ENCODE assay signal across 9 cellular contexts in the genomic region with DNA sequence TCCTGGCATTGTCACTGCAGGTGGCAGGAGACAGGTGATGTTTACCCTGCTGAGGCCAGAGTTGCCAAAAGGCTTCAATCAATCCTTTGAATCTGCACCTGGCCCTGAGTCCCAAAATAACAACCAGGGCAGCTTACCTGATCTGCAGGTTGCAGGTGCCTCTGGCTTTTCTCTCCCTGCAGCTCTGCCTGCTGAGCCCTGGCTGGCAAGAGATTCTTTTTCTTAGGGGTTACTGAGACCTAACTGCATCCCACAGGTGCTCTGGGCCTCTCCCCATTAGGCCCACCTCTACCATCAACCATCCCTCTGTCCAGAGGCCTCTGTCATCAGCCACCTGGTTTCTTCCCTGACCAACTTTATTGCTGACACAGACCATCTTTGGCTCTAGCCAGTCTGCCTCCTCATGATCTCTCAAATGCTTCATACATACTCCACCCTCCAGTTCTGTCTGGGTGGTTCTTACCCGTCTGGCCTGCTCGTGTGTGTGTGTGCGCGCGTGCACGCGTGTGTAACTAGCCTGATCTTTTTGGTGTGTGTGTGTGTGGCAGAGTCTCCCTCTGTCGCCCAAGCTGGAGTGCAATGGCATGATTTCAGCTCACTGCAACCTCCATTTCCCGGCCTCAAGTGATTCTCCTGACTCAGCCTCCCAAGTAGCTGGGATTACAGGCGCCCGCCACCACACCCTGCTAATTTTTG. TPM values are rescaled to one million over a fixed set of nuclear protein-coding genes. Genes with fewer than 3 reads are reported as not detected.
DNase-seq lines count a peak whose midpoint lies in the region; ATAC-seq, FAIRE-seq and TF ChIP-seq lines count a peak whose summit lies in the region.
"Had no signal": no experiment of that assay in that cellular context is flagged by ENCODE, and none has a peak within 500 bp of the region (broad histone marks: within the 10 kb centered on the region; RNA-seq: fewer than 3 reads in every experiment).

No MANE protein-coding gene starts in this region.

- H3K4me3 Mint-ChIP-seq in CD4-positive, alpha-beta T cell = no peak overlapping the region
- H3K4me3 Mint-ChIP-seq in activated B cell treated with CpG ODN at 0.5 μM for 24 hours = no peak overlapping the region

- peak overlapping the region; percentile 75 for H3K27ac Mint-ChIP-seq in CD4-positive, alpha-beta T cell
- peak overlapping the region; percentile 3 for H3K27ac Mint-ChIP-seq in activated B cell treated with CpG ODN at 0.5 μM for 24 hours

- no peak for TF ChIP-seq POLR2A in GM12891 (IDR thresholded peaks at IDR 0.05; ENCODE audit: low read depth, low read length)

- peaks cover 12% of the 10 kb centered on the region for H3K36me3 ChIP-seq in mucosa of stomach (ENCODE audit: control insufficient read depth, insufficient read depth, low read length)

- H3K36me3 Mint-ChIP-seq in CD4-positive, alpha-beta T cell (ENCODE audit: low read depth) = peaks cover 83% of the 10 kb centered on the region
- peaks cover 78% of the 10 kb centered on the region for H3K36me3 Mint-ChIP-seq in activated B cell treated with CpG ODN at 0.5 μM for 24 hours (ENCODE audit: low read depth)

- peaks cover 92% of the 10 kb centered on the region for H3K4me1 ChIP-seq in mucosa of stomach (ENCODE audit: control insufficient read depth, insufficient read depth, low read length)

- FAIRE-seq in GM12891 (lab: Jason Lieb, UNC) = no peak
- FAIRE-seq: endometrium had no signal

- H3K27ac ChIP-seq in CD4-positive, alpha-beta T cell (ENCODE audit: low read depth, low read length) = no peak overlapping the region

- TF ChIP-seq CTCF in CD4-positive, alpha-beta T cell (IDR thresholded peaks at IDR 0.05) = no peak
- no peak for TF ChIP-seq CTCF in activated B cell treated with CpG ODN at 0.5 μM for 24 hours (IDR thresholded peaks at IDR 0.05)

- H3K4me1 Mint-ChIP-seq in CD4-positive, alpha-beta T cell (ENCODE audit: low read depth) = peaks cover 79% of the 10 kb centered on the region
- peaks cover 67% of the 10 kb centered on the region for H3K4me1 Mint-ChIP-seq in activated B cell treated with CpG ODN at 0.5 μM for 24 hours

- intact Hi-C loops in CD4-positive, alpha-beta T cell (cut with DNase I, micrococcal nuclease) = no loop called here
- intact Hi-C loops in activated B cell treated with CpG ODN at 0.5 μM for 24 hours (cut with micrococcal nuclease) = no loop called here

- no peak for ATAC-seq in CD4-positive, alpha-beta T cell (ENCODE audit: poor library complexity)
- no peak for ATAC-seq in activated B cell treated with CpG ODN at 0.5 μM for 24 hours (ENCODE audit: low read depth)

- H3K27me3 Mint-ChIP-seq in CD4-positive, alpha-beta T cell = no peaks in the 10 kb centered on the region
- H3K27me3 Mint-ChIP-seq in activated B cell treated with CpG ODN at 0.5 μM for 24 hours = no peaks in the 10 kb centered on the region

- POLR2A ChIA-PET in CD4-positive, alpha-beta T cell (lab: Charles Lee) = interaction anchor here (0.6 kb wide), 1 partner anchor 933 kb away, joined by 3 read pairs; no protein-coding TSS in a partner anchor
- POLR2A ChIA-PET in activated B cell treated with CpG ODN at 0.5 μM for 24 hours (lab: Charles Lee) = interaction anchor here (1.1 kb wide), 1 partner anchor 47 kb away, joined by 4 read pairs; no protein-coding TSS in a partner anchor

- H3K27me3 ChIP-seq in CD4-positive, alpha-beta T cell (ENCODE audit: control insufficient read depth, insufficient read depth, low read length) = no peaks in the 10 kb centered on the region
- H3K27me3 ChIP-seq in mucosa of stomach (ENCODE audit: control insufficient read depth, insufficient read depth, low read length) = no peaks in the 10 kb centered on the region

- no peaks in the 10 kb centered on the region for H3K9me3 ChIP-seq in CD4-positive, alpha-beta T cell (ENCODE audit: control insufficient read depth, low read length)
- no peaks in the 10 kb centered on the region for H3K9me3 ChIP-seq in mucosa of stomach (ENCODE audit: control insufficient read depth, low read length)

- no peak for DNase-seq in CD4-positive, alpha-beta T cell
- DNase-seq in NCI-H1105 (lab: John Stamatoyannopoulos, UW) = peak; percentile 96
- no peak for DNase-seq in activated B cell treated with CpG ODN at 0.5 μM for 24 hours
- no peak for DNase-seq in SW 1271 (lab: John Stamatoyannopoulos, UW)
- DNase-seq in GM12891 (ENCODE audit: insufficient read length, low spot score) = no peak
- DNase-seq in LoVo (ENCODE audit: low spot score) = no peak
- no peak for DNase-seq in GDM1 (lab: John Stamatoyannopoulos, UW)

- CTCF ChIA-PET in CD4-positive, alpha-beta T cell (lab: Charles Lee) = interaction anchor here (0.9 kb wide), 2 partner anchors 15 to 47 kb away, joined by 3 to 4 read pairs; no protein-coding TSS in a partner anchor
- CTCF ChIA-PET in activated B cell treated with CpG ODN at 0.5 μM for 24 hours (lab: Charles Lee) = no interaction called here

- no peak overlapping the region for H3K4me3 ChIP-seq in mucosa of stomach (ENCODE audit: low read length)

- H3K9ac ChIP-seq in mucosa of stomach (ENCODE audit: low read length) = peak overlapping the region; percentile 31

- no peaks in the 10 kb centered on the region for H3K9me3 Mint-ChIP-seq in CD4-positive, alpha-beta T cell
- no peaks in the 10 kb centered on the region for H3K9me3 Mint-ChIP-seq in activated B cell treated with CpG ODN at 0.5 μM for 24 hours

TF ChIP-seq in GM12891, 5 proteins besides CTCF, POLR2A, EP300 and RAD21:
- no peak for TF ChIP-seq PAX5 (IDR thresholded peaks at IDR 0.05; ENCODE audit: insufficient read depth, low read length, severe bottlenecking)
- TF ChIP-seq TAF1 (IDR thresholded peaks at IDR 0.05; ENCODE audit: low read depth, low read length) = no peak
- no peak for TF ChIP-seq POU2F2 (IDR thresholded peaks at IDR 0.05; ENCODE audit: low read depth, low read length)
- TF ChIP-seq POLR2AphosphoS5 (IDR thresholded peaks at IDR 0.05; ENCODE audit: low read depth, low read length) = no peak
- TF ChIP-seq SPI1 (IDR thresholded peaks at IDR 0.05; ENCODE audit: low read depth, low read length) = no peak

RNA-seq across cellular contexts. Expression of a gene that starts 13.7 kb away (rescaled TPM):
- 10 to 100 TPM; 11.8 to 11.9 TPM for total RNA-seq in CD4-positive, alpha-beta T cell
- 53.4 and 60.4 TPM in 2 replicates for total RNA-seq in activated B cell treated with CpG ODN at 0.5 μM for 24 hours
- polyA plus RNA-seq in GM12891 (2012; ENCODE audit: low read depth, missing spikeins) = 40.2 TPM

RNA-seq across cellular contexts. Expression of a gene that starts 30.1 kb away (rescaled TPM):
- total RNA-seq in CD4-positive, alpha-beta T cell = under 1 TPM; 0.85 to 0.89 TPM
- 2.2 and 2.8 TPM in 2 replicates for total RNA-seq in activated B cell treated with CpG ODN at 0.5 μM for 24 hours
- polyA plus RNA-seq in GM12891 (2012; ENCODE audit: low read depth, missing spikeins) = 52.8 TPM
